ENCODE assay signal across 21 cellular contexts in genomic region chr6:16450821-16451220, GRCh38.
DNase-seq lines count a peak whose midpoint lies in the region; ATAC-seq, FAIRE-seq and TF ChIP-seq lines count a peak whose summit lies in the region.
"Had no signal": no experiment of that assay in that cellular context is flagged by ENCODE, and none has a peak within 500 bp of the region (broad histone marks: within the 10 kb centered on the region; RNA-seq: fewer than 3 reads in every experiment).

No MANE protein-coding gene starts in this region.

- H3K9ac ChIP-seq in GM23248 = peak overlapping the region; percentile 43; the same call in 1 of the 2 replicates
- H3K9ac ChIP-seq: BLaER1 treated with 17β-estradiol and CSF1 and Interleukin-3, amounts not matched to agents 10 nM and 100 nM had no signal

- H3K9me3 Mint-ChIP-seq in activated T-helper 1 cell treated with anti-CD3 and anti-CD28 coated beads, Interleukin-12 subunit alpha, Interleukin-12 subunit beta, Interleukin-2, Interleukin-4 antibody, amounts not matched to agents 30 ng/mL and 10 ng/mL and 1 ng/mL, durations not matched to agents 14 hours and 24 hours and 36 hours = no peaks in the 10 kb centered on the region

- no peaks in the 10 kb centered on the region for H3K27me3 Mint-ChIP-seq in activated T-helper 1 cell treated with anti-CD3 and anti-CD28 coated beads, Interleukin-12 subunit alpha, Interleukin-12 subunit beta, Interleukin-2, Interleukin-4 antibody, amounts not matched to agents 30 ng/mL and 10 ng/mL and 1 ng/mL, durations not matched to agents 14 hours and 24 hours and 36 hours (ENCODE audit: insufficient read depth)
- H3K27me3 Mint-ChIP-seq: activated CD8-positive, alpha-beta memory T cell treated with anti-CD3 and anti-CD28 coated beads, Interleukin-2, amount 10 ng/mL, durations not matched to agents 7 days and 5 days; dendritic cell treated with granulocyte-macrophage colony-stimulating factor and Interleukin-4, amounts not matched to agents 40 ng/mL and 50 ng/mL, for 4 days had no signal

- H3K36me3 ChIP-seq in GM23248 (ENCODE audit: low read depth) (no peaks in the 10 kb centered on the region), left lung (no peaks in the 10 kb centered on the region)
- H3K36me3 ChIP-seq: cardiac muscle cell, upper lobe of right lung had no signal

- no peaks in the 10 kb centered on the region for H3K27me3 ChIP-seq in GM23248 (replicated peaks; ENCODE audit: insufficient read depth)
- no peaks in the 10 kb centered on the region for H3K27me3 ChIP-seq in left lung
- H3K27me3 ChIP-seq: BLaER1 treated with 17β-estradiol and CSF1 and Interleukin-3, amounts not matched to agents 10 nM and 100 nM; cardiac muscle cell; upper lobe of right lung had no signal

- peak overlapping the region; percentile 90 for H3K27ac ChIP-seq in GM23248
- H3K27ac ChIP-seq in left lung = no peak overlapping the region
- H3K27ac ChIP-seq: BLaER1 treated with 17β-estradiol and CSF1 and Interleukin-3, amounts not matched to agents 10 nM and 100 nM; cardiac muscle cell; upper lobe of right lung had no signal

- FAIRE-seq in RCC 7860 (lab: Jason Lieb, UNC) = no peak
- FAIRE-seq: frontal cortex had no signal

- peaks cover 46% of the 10 kb centered on the region for H3K4me1 Mint-ChIP-seq in activated T-helper 1 cell treated with anti-CD3 and anti-CD28 coated beads, Interleukin-12 subunit alpha, Interleukin-12 subunit beta, Interleukin-2, Interleukin-4 antibody, amounts not matched to agents 30 ng/mL and 10 ng/mL and 1 ng/mL, durations not matched to agents 14 hours and 24 hours and 36 hours (ENCODE audit: low read depth)

- peaks cover 35% of the 10 kb centered on the region for H3K36me3 Mint-ChIP-seq in activated T-helper 1 cell treated with anti-CD3 and anti-CD28 coated beads, Interleukin-12 subunit alpha, Interleukin-12 subunit beta, Interleukin-2, Interleukin-4 antibody, amounts not matched to agents 30 ng/mL and 10 ng/mL and 1 ng/mL, durations not matched to agents 14 hours and 24 hours and 36 hours (ENCODE audit: low read depth)

- H3K4me1 ChIP-seq in GM23248 (ENCODE audit: insufficient read depth) = peaks cover 26% of the 10 kb centered on the region
- H3K4me1 ChIP-seq in left lung = peaks cover 0 to 5% of the 10 kb centered on the region in 2 donors
- H3K4me1 ChIP-seq: upper lobe of right lung had no signal

- DNase-seq in GM23248 = peak; percentile 81
- DNase-seq in RCC 7860 (ENCODE audit: low spot score) = peak; percentile 7
- peak; percentile 24 for DNase-seq in fibroblast of pulmonary artery (ENCODE audit: low read depth)
- no peak for DNase-seq in activated T-helper 1 cell treated with anti-CD3 and anti-CD28 coated beads, Interleukin-12 subunit alpha, Interleukin-12 subunit beta, Interleukin-2, Interleukin-4 antibody, amounts not matched to agents 30 ng/mL and 10 ng/mL and 1 ng/mL, durations not matched to agents 14 hours and 24 hours and 36 hours (ENCODE audit: low spot score)
- DNase-seq in activated T-cell treated with anti-CD3 and anti-CD28 coated beads, Interleukin-2, amount 50 U/mL, for 48 hours = no peak
- no peak for DNase-seq in iPS-NIHi7 (ENCODE audit: extremely low spot score)
- no peak for DNase-seq in left lung
- DNase-seq: activated CD4-positive, alpha-beta T cell treated with anti-CD3 and anti-CD28 coated beads for 48 hours; activated CD8-positive, alpha-beta memory T cell treated with anti-CD3 and anti-CD28 coated beads, Interleukin-2, amount 10 ng/mL, durations not matched to agents 7 days and 5 days; activated gamma-delta T cell; NCI-H1092; NCI-H2081; NCI-H446 treated with DMSO at 0.1 percent for 48 hours; NK-92 treated with Interleukin-12 subunit alpha and Interleukin-12 subunit beta, amount 100 ng/mL, for 24 hours; retina; stimulated activated CD4-positive, alpha-beta T cell treated with anti-CD3 and anti-CD28 coated beads, Interleukin-15, amount 100 ng/mL, for 24 hours; upper lobe of right lung had no signal

- in situ Hi-C loops in GM23248 (cut with MboI) = no loop called here

- H3F3A ChIP-seq in GM23248 (ENCODE audit: insufficient read depth) = peaks cover 35% of the 10 kb centered on the region

- no peak for TF ChIP-seq CTCF in fibroblast of pulmonary artery (IDR thresholded peaks at IDR 0.05; ENCODE audit: low read length, missing control alignments)
- no peak for TF ChIP-seq CTCF in left lung (IDR thresholded peaks at IDR 0.05)

- H3K27ac Mint-ChIP-seq in activated T-helper 1 cell treated with anti-CD3 and anti-CD28 coated beads, Interleukin-12 subunit alpha, Interleukin-12 subunit beta, Interleukin-2, Interleukin-4 antibody, amounts not matched to agents 30 ng/mL and 10 ng/mL and 1 ng/mL, durations not matched to agents 14 hours and 24 hours and 36 hours = no peak overlapping the region
- H3K27ac Mint-ChIP-seq: activated CD8-positive, alpha-beta memory T cell treated with anti-CD3 and anti-CD28 coated beads, Interleukin-2, amount 10 ng/mL, durations not matched to agents 7 days and 5 days; dendritic cell treated with granulocyte-macrophage colony-stimulating factor and Interleukin-4, amounts not matched to agents 40 ng/mL and 50 ng/mL, for 4 days had no signal

- H4K20me1 ChIP-seq in GM23248 (ENCODE audit: insufficient read depth) = no peaks in the 10 kb centered on the region

- 48 to 50% methylated on average over 7 of the region's 7 CpGs for WGBS in GM23248 (ENCODE audit: low coverage in 1 of 2, low lambda C conversion rate in 2 of 2, missing lambda C conversion rate in 2 of 2), 2 experiments

- H3K79me2 ChIP-seq in GM23248 (ENCODE audit: insufficient read depth) = peaks cover 31% of the 10 kb centered on the region

- H3K9me3 ChIP-seq in GM23248 (ENCODE audit: low read depth) (no peaks in the 10 kb centered on the region), left lung (peaks cover 0 to 3% of the 10 kb centered on the region in 2 donors)

- H3K4me3 ChIP-seq in GM23248 (peak overlapping the region; percentile 29; the same call in 1 of the 2 replicates), fibroblast of pulmonary artery (replicated peaks; ENCODE audit: low read depth, low read length) (no peak overlapping the region), left lung (no peak overlapping the region)
- H3K4me3 ChIP-seq: BLaER1 treated with 17β-estradiol and CSF1 and Interleukin-3, amounts not matched to agents 10 nM and 100 nM; cardiac muscle cell; upper lobe of right lung had no signal

- H2AFZ ChIP-seq in GM23248 = no peak overlapping the region

- peak overlapping the region; percentile 74 for H3K4me2 ChIP-seq in GM23248 (ENCODE audit: unreplicated experiment)
- H3K4me2 ChIP-seq: BLaER1 treated with 17β-estradiol and CSF1 and Interleukin-3, amounts not matched to agents 10 nM and 100 nM had no signal

- no peak for ATAC-seq in left lung
- ATAC-seq: activated CD8-positive, alpha-beta memory T cell treated with anti-CD3 and anti-CD28 coated beads, Interleukin-2, amount 10 ng/mL, durations not matched to agents 7 days and 5 days; upper lobe of right lung had no signal

- no peaks in the 10 kb centered on the region for H3K9me2 ChIP-seq in GM23248 (ENCODE audit: insufficient read depth)

- intact Hi-C loops in activated T-helper 1 cell treated with anti-CD3 and anti-CD28 coated beads, Interleukin-12 subunit alpha, Interleukin-12 subunit beta, Interleukin-2, Interleukin-4 antibody, amounts not matched to agents 30 ng/mL and 10 ng/mL and 1 ng/mL, durations not matched to agents 14 hours and 24 hours and 36 hours (cut with micrococcal nuclease) = no loop called here
- intact Hi-C loops in left lung (cut with DNase I) = no loop called here

- no peak overlapping the region for H3K4me3 Mint-ChIP-seq in activated T-helper 1 cell treated with anti-CD3 and anti-CD28 coated beads, Interleukin-12 subunit alpha, Interleukin-12 subunit beta, Interleukin-2, Interleukin-4 antibody, amounts not matched to agents 30 ng/mL and 10 ng/mL and 1 ng/mL, durations not matched to agents 14 hours and 24 hours and 36 hours
- H3K4me3 Mint-ChIP-seq: activated CD8-positive, alpha-beta memory T cell treated with anti-CD3 and anti-CD28 coated beads, Interleukin-2, amount 10 ng/mL, durations not matched to agents 7 days and 5 days; dendritic cell treated with granulocyte-macrophage colony-stimulating factor and Interleukin-4, amounts not matched to agents 40 ng/mL and 50 ng/mL, for 4 days had no signal

Comparison
In these comparisons a context has a peak if more than half of its experiments do, and no peak if none do; other contexts are left out.
1. DNase-seq: peak in GM23248 (single experiment), RCC 7860 (single experiment) and fibroblast of pulmonary artery (single experiment); none in activated T-helper 1 cell treated with anti-CD3 and anti-CD28 coated beads, Interleukin-12 subunit alpha, Interleukin-12 subunit beta, Interleukin-2, Interleukin-4 antibody, amounts not matched to agents 30 ng/mL and 10 ng/mL and 1 ng/mL, durations not matched to agents 14 hours and 24 hours and 36 hours (single experiment), activated T-cell treated with anti-CD3 and anti-CD28 coated beads, Interleukin-2, amount 50 U/mL, for 48 hours (0 of 2), iPS-NIHi7 (single experiment) and left lung (0 of 2).